ENCODE assay signal across 9 cellular contexts in genomic region chr10:98814459-98814858, GRCh38.
"Had no signal": no experiment of that assay in that cellular context is flagged by ENCODE, and none has a peak within 500 bp of the region (broad histone marks: within the 10 kb centered on the region; RNA-seq: fewer than 3 reads in every experiment).

No MANE protein-coding gene starts in this region.

- H3K4me2 ChIP-seq: GM23338 had no signal

- H3K9me3 ChIP-seq: HAP-1 had no signal

- H3K4me1 ChIP-seq: HAP-1 had no signal

- H2AFZ ChIP-seq: GM23248, GM23338 had no signal

- H3K9ac ChIP-seq: GM23248 had no signal

- H3K4me3 ChIP-seq: GM23248, GM23338, HAP-1 had no signal

- ATAC-seq: HCT116 had no signal

- H3K27ac ChIP-seq: GM23248 had no signal

- DNase-seq: GM23248, GOT3, H7, H9, HCEC 1CT, HFFc6 had no signal

- H3K36me3 ChIP-seq: HAP-1 had no signal
